ENCODE assay signal across 1 cellular context in the genomic region with DNA sequence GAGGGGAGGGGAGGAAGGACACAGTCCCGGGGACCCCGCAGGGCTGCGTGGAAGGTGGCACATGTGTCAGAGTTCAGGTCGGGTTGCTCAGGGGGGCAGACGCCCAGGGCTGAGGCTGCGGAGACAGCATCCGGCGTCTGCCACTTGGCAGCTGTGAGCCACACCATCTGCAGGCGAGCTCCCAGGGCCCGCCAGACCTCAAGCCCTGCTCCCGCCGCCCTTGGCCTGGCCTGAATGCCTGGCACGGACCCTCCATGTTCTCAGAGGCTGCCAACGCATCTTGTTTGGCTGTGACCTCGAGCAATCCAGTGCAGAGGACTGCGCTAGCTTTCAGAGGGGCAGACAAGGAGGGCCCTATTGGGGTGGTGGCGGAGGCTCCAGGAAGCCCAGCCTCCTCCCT.
TF ChIP-seq lines count a peak whose summit lies in the region.

No MANE protein-coding gene starts in this region.

TF ChIP-seq in SK-N-SH treated with all-trans-retinoic acid at 6 μM for 48 hours, 23 proteins besides CTCF, POLR2A, EP300 and RAD21 (continued from another document):
- TF ChIP-seq, protein P1, sequence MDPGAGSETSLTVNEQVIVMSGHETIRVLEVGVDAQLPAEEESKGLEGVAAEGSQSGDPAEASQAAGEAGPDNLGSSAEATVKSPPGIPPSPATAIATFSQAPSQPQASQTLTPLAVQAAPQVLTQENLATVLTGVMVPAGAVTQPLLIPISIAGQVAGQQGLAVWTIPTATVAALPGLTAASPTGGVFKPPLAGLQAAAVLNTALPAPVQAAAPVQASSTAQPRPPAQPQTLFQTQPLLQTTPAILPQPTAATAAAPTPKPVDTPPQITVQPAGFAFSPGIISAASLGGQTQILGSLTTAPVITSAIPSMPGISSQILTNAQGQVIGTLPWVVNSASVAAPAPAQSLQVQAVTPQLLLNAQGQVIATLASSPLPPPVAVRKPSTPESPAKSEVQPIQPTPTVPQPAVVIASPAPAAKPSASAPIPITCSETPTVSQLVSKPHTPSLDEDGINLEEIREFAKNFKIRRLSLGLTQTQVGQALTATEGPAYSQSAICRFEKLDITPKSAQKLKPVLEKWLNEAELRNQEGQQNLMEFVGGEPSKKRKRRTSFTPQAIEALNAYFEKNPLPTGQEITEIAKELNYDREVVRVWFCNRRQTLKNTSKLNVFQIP (CRISPR knock-in tag; IDR thresholded peaks at IDR 0.05; ENCODE audit: borderline replicate concordance, low read depth), result no peak
- no peak for TF ChIP-seq ARNTL (CRISPR knock-in tag; IDR thresholded peaks at IDR 0.05; ENCODE audit: borderline replicate concordance, low read depth)
